ENCODE assay signal across 1 cellular context in genomic region chr1:175073054-175073453, GRCh38.
TF ChIP-seq lines count a peak whose summit lies in the region.

No MANE protein-coding gene starts in this region.

TF ChIP-seq in SK-N-SH, 30 proteins besides CTCF, POLR2A, EP300 and RAD21 (continued from another document):
- TF ChIP-seq REST (IDR thresholded peaks at IDR 0.05; ENCODE audit: low read depth, low read length): no peak
- TF ChIP-seq MAX (IDR thresholded peaks at IDR 0.05; ENCODE audit: low read depth): no peak
- no peak for TF ChIP-seq TAF1 (IDR thresholded peaks at IDR 0.05; ENCODE audit: borderline replicate concordance, low read depth, low read length)
TF ChIP-seq in SK-N-SH: peak in this region for 0.
